ENCODE assay signal across 7 cellular contexts in the genomic region with DNA sequence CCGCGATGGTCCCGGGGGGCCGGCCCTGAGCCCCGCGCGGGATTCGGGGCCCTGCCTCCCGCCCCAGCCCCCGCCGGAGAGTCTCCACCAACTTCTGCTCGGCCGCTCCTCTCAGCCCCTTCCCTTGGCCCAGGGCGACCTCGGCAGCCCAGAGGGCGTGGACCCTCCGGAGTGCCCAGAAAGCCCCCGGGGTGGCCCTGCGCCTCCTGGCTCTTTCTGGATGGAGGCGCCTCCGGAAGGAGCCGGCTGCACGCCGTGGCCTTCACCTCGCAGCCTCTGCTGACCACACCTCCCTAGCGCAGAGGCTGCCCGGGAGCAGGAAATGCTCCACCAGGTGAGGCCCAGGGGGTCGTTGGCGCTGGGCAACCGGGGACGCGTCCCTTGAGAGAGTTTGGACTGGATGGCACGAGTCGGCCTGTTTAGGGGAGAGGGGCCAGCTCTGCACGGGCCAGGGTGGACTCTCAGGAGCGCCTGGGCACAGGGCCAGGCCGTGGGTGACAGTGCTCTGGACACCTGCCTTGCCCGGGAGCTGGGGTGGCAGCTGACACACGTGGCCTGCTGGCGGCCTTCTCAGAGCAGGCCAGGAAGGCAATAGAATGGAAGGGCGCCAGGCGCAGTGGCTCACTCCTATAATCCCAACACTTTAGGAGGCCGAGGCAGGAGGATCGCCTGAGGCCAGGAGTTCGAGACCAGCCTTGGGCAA. TPM values are rescaled to one million over a fixed set of nuclear protein-coding genes. Genes with fewer than 3 reads are reported as not detected.
DNase-seq lines count a peak whose midpoint lies in the region; ATAC-seq and TF ChIP-seq lines count a peak whose summit lies in the region.

No MANE protein-coding gene starts in this region.

- TF ChIP-seq RAD21 in IMR-90 (IDR thresholded peaks at IDR 0.05; ENCODE audit: low read length), result no peak

- H3K27me3 Mint-ChIP-seq in WTC11 (ENCODE audit: low read depth), result peaks cover 5% of the 10 kb centered on the region; the same call in 1 of the 2 replicates

- dilution Hi-C loops in IMR-90 (cut with HindIII; ENCODE audit: low sequenced_read_pairs, unreplicated experiment), result no loop called here

- no peaks in the 10 kb centered on the region for H3K9me3 Mint-ChIP-seq in WTC11

- H3K56ac ChIP-seq in IMR-90 (ENCODE audit: extremely low read depth, insufficient read depth, low read length), result no peak overlapping the region

- no peaks in the 10 kb centered on the region; the same call in 1 of the 2 replicates for H3K36me3 ChIP-seq in IMR-90 (ENCODE audit: control insufficient read depth, insufficient read depth, low read length)
- no peaks in the 10 kb centered on the region for H3K36me3 ChIP-seq in right atrium auricular region
- peaks cover 0 to 19% (median under 1%) of the 10 kb centered on the region in 4 donors for H3K36me3 ChIP-seq in sigmoid colon

- peak overlapping the region; percentile 54 for H3K4me3 Mint-ChIP-seq in WTC11

- H3K27ac Mint-ChIP-seq in WTC11, result no peak overlapping the region

- H3K4me1 ChIP-seq in IMR-90 (ENCODE audit: control insufficient read depth, insufficient read depth, low read length) (peaks cover 3% of the 10 kb centered on the region; the same call in 1 of the 2 replicates), right atrium auricular region (peaks cover 0 to 16% of the 10 kb centered on the region in 2 donors), sigmoid colon (peaks cover 0 to 20% (median 15%) of the 10 kb centered on the region in 4 donors)

- 4% methylated on average over 5 of the region's 45 CpGs; no CpG with 5 or more reads in 1 of the 2 experiments for WGBS in IMR-90 (ENCODE audit: extremely low coverage in 2 of 2, insufficient read length in 1 of 2), 2 experiments
- 11 to 15% methylated on average over 45 of the region's 45 CpGs for WGBS in sigmoid colon, 2 donors

- in situ Hi-C loops in IMR-90 (cut with MboI; ENCODE audit: low sequenced_read_pairs), result no loop called here

- POLR2A ChIA-PET in IMR-90 (lab: Charles Lee; ENCODE audit: unreplicated experiment) (no interaction called here), WTC11 (lab: Charles Lee) (interaction anchor here (0.8 kb wide), 1 partner anchor 25 kb away, joined by 3 read pairs; no protein-coding TSS in a partner anchor)

- H3K9me3 ChIP-seq in IMR-90 (ENCODE audit: control insufficient read depth, insufficient read depth, low read length), result no peaks in the 10 kb centered on the region
- no peaks in the 10 kb centered on the region for H3K9me3 ChIP-seq in right atrium auricular region
- H3K9me3 ChIP-seq in sigmoid colon, result no peaks in the 10 kb centered on the region

- H2BK120ac ChIP-seq in IMR-90 (ENCODE audit: low read depth, low read length), result no peak overlapping the region

- H3K4me2 ChIP-seq in IMR-90 (ENCODE audit: low read depth, low read length), result peak overlapping the region; percentile 88

- H2AK5ac ChIP-seq in IMR-90 (ENCODE audit: low read depth, low read length), result no peak overlapping the region

- no peaks in the 10 kb centered on the region for H3K79me1 ChIP-seq in IMR-90 (ENCODE audit: low read depth in 1 of 2, low read length in 2 of 2)

- DNase-seq in IMR-90 (no peak), WTC11 (ENCODE audit: low spot score) (peak; percentile 66), right atrium auricular region (ENCODE audit: low spot score) (no peak), sigmoid colon (no peak), AML-193 (lab: John Stamatoyannopoulos, UW) (no peak), T-helper 2 cell (no peak)

- no peak overlapping the region for H3K18ac ChIP-seq in IMR-90 (ENCODE audit: low read depth, low read length)

- peak overlapping the region; percentile 59; the same call in 1 of the 2 replicates for H3K14ac ChIP-seq in IMR-90 (replicated peaks; ENCODE audit: low read depth, low read length)

- H4K8ac ChIP-seq in IMR-90 (ENCODE audit: low read depth in 2 of 2, low read length in 2 of 2), result peak overlapping the region in 1 of 2 experiments; percentile 60; a peak in 2 of 4 replicates

- BruUV-seq in IMR-90 (replicated peaks; lab: Mats Ljungman, UMichigan), result no TSS peak

- peaks cover 6% of the 10 kb centered on the region; the same call in 1 of the 2 replicates for H3K27me3 ChIP-seq in IMR-90 (ENCODE audit: control insufficient read depth, insufficient read depth, low read length)
- no peaks in the 10 kb centered on the region for H3K27me3 ChIP-seq in right atrium auricular region
- no peaks in the 10 kb centered on the region for H3K27me3 ChIP-seq in sigmoid colon

- peaks cover 1% of the 10 kb centered on the region for H3K36me3 Mint-ChIP-seq in WTC11

- no peak overlapping the region for H4K5ac ChIP-seq in IMR-90 (ENCODE audit: low read depth, low read length)

- peak overlapping the region; percentile 78 for H2AK9ac ChIP-seq in IMR-90 (replicated peaks; ENCODE audit: low read depth, low read length, poor library complexity)

- no peak overlapping the region for H2BK20ac ChIP-seq in IMR-90 (ENCODE audit: low read depth, low read length)

- TF ChIP-seq CTCF in IMR-90 (conservative IDR thresholded peaks at IDR 0.05; ENCODE audit: low read depth, low read length) (no peak), WTC11 (IDR thresholded peaks at IDR 0.05) (no peak), right atrium auricular region (IDR thresholded peaks at IDR 0.05) (no peak), sigmoid colon (IDR thresholded peaks at IDR 0.05) (no peak)

- H2BK5ac ChIP-seq in IMR-90 (ENCODE audit: low read depth, low read length, poor library complexity, severe bottlenecking), result no peak overlapping the region

- CTCF ChIA-PET in IMR-90 (lab: Yijun Ruan, JAX), result no interaction called here
- CTCF ChIA-PET in WTC11 (lab: Charles Lee), result no interaction called here

- H4K91ac ChIP-seq in IMR-90 (ENCODE audit: insufficient read depth, low read depth, low read length), result no peak overlapping the region

- no peak for TF ChIP-seq POLR2A in IMR-90 (IDR thresholded peaks at IDR 0.05; ENCODE audit: low read depth, low read length)
- TF ChIP-seq POLR2A in sigmoid colon (IDR thresholded peaks at IDR 0.05), result no peak

- H3K27ac ChIP-seq in IMR-90 (ENCODE audit: insufficient read depth, low read length) (no peak overlapping the region; the same call in 1 of the 2 replicates), right atrium auricular region (peak overlapping the region; percentile 26 to 29), sigmoid colon (peak overlapping the region in 3 of 4 donors; percentile 56 to 64 (median 57))

- intact Hi-C loops in IMR-90 (cut with micrococcal nuclease) (no loop called here), sigmoid colon (cut with DNase I) (no loop called here)

- no peak overlapping the region for H2BK15ac ChIP-seq in IMR-90 (ENCODE audit: low read depth, low read length)

- H3K9me1 ChIP-seq in IMR-90 (ENCODE audit: insufficient read depth, low read length), result no peaks in the 10 kb centered on the region

- peak overlapping the region; percentile 67 for H3K4me3 ChIP-seq in IMR-90 (ENCODE audit: insufficient read depth, low read depth, low read length)
- H3K4me3 ChIP-seq in right atrium auricular region, result peak overlapping the region; percentile 67 to 68
- peak overlapping the region; percentile 41 to 93 (median 84) for H3K4me3 ChIP-seq in sigmoid colon

- ATAC-seq in IMR-90 (ENCODE audit: low read depth), result peak; percentile 48
- ATAC-seq in WTC11, result peak; percentile 62
- no peak for ATAC-seq in HG03039 (IDR thresholded peaks at IDR 0.05; ENCODE audit: unreplicated experiment)

- peak overlapping the region; percentile 36 for H3K9ac ChIP-seq in IMR-90 (ENCODE audit: low read depth, low read length)

- H3K23ac ChIP-seq in IMR-90 (ENCODE audit: low read depth, low read length), result no peak overlapping the region

- no peaks in the 10 kb centered on the region for H4K20me1 ChIP-seq in IMR-90 (ENCODE audit: insufficient read depth, low read length)

- peaks cover 12% of the 10 kb centered on the region for H3K4me1 Mint-ChIP-seq in WTC11

- H3K4ac ChIP-seq in IMR-90 (ENCODE audit: low read depth, low read length), result no peak overlapping the region; the same call in 1 of the 2 replicates

- no peak for TF ChIP-seq EP300 in sigmoid colon (IDR thresholded peaks at IDR 0.05)

- H2AFZ ChIP-seq in IMR-90 (replicated peaks; ENCODE audit: low read length, poor library complexity), result peak overlapping the region; percentile 91

TF ChIP-seq in IMR-90, 13 proteins besides CTCF, POLR2A, EP300 and RAD21 (continues in another document):
- TF ChIP-seq RCOR1 (IDR thresholded peaks at IDR 0.05; ENCODE audit: insufficient replicate concordance, low read length), result no peak

TF ChIP-seq in WTC11, 78 proteins besides CTCF, POLR2A, EP300 and RAD21 (continues in another document):
- TF ChIP-seq ATF1 (CRISPR knock-in tag; IDR thresholded peaks at IDR 0.05), result no peak

RNA-seq across cellular contexts. Expression of a gene that starts 0.6 kb away (rescaled TPM):
- total RNA-seq in IMR-90 (2012; rRNA removed), result 3.3 and 3.4 TPM in 2 replicates
- 3.4 TPM in 2 replicates for polyA plus RNA-seq in IMR-90 (2012; rRNA removed)
- polyA plus RNA-seq in IMR-90 (2012; cell fraction: cytosol; rRNA removed), result 2.0 and 5.4 TPM in 2 replicates
- 2.0 and 2.5 TPM in 2 replicates for polyA plus RNA-seq in IMR-90 (2012; cell fraction: nucleus; rRNA removed; ENCODE audit: low replicate concordance)
- total RNA-seq in WTC11 (2021), result 7.7 to 8.0 TPM (median 8.0 TPM) in 3 replicates
- total RNA-seq in right atrium auricular region, result 10 to 100 TPM; 13.3 to 25.2 TPM
- 10 to 100 TPM; 20.0 to 36.0 (median 24.8) TPM for total RNA-seq in sigmoid colon
- polyA plus RNA-seq in sigmoid colon, result 1 to 10 TPM in 2 of 3 donors, under 1 TPM in 1; 0.69 to 2.3 (median 1.8) TPM

RNA-seq across cellular contexts. Expression of a gene that starts 21.1 kb away (rescaled TPM):
- total RNA-seq in IMR-90 (2012; rRNA removed), result 3.2 and 6.1 TPM in 2 replicates
- polyA plus RNA-seq in IMR-90 (2012; rRNA removed), result 7.2 and 8.8 TPM in 2 replicates
- polyA plus RNA-seq in IMR-90 (2012; cell fraction: cytosol; rRNA removed), result 4.3 and 7.0 TPM in 2 replicates
- polyA plus RNA-seq in IMR-90 (2012; cell fraction: nucleus; rRNA removed; ENCODE audit: low replicate concordance), result 37.8 and 74.7 TPM in 2 replicates
- total RNA-seq in WTC11 (2021), result 15.1 to 19.9 TPM (median 18.8 TPM) in 3 replicates
- 10 to 100 TPM in 1 of 2 donors, 1 to 10 TPM in 1; 9.0 to 12.6 TPM for total RNA-seq in right atrium auricular region
- total RNA-seq in sigmoid colon, result 10 to 100 TPM; 10.2 to 49.6 (median 17.2) TPM
- polyA plus RNA-seq in sigmoid colon, result 10 to 100 TPM in 1 of 3 donors, 1 to 10 TPM in 2; 3.6 to 17.3 (median 5.3) TPM

RNA-seq across cellular contexts. Expression of a gene that starts 26.2 kb away (rescaled TPM):
- 6.1 and 7.0 TPM in 2 replicates for total RNA-seq in IMR-90 (2012; rRNA removed)
- polyA plus RNA-seq in IMR-90 (2012; rRNA removed), result 20.4 and 20.8 TPM in 2 replicates
- polyA plus RNA-seq in IMR-90 (2012; cell fraction: cytosol; rRNA removed), result 15.0 and 24.5 TPM in 2 replicates
- polyA plus RNA-seq in IMR-90 (2012; cell fraction: nucleus; rRNA removed; ENCODE audit: low replicate concordance), result 18.9 and 24.4 TPM in 2 replicates
- 25.6 to 28.2 TPM (median 27.6 TPM) in 3 replicates for total RNA-seq in WTC11 (2021)
- 10 to 100 TPM; 12.5 to 19.5 TPM for total RNA-seq in right atrium auricular region
- 10 to 100 TPM; 16.3 to 30.2 (median 23.1) TPM for total RNA-seq in sigmoid colon
- polyA plus RNA-seq in sigmoid colon, result 10 to 100 TPM; 10.4 to 18.1 (median 13.2) TPM

RNA-seq across cellular contexts. Expression of a gene that starts 38.8 kb away (rescaled TPM):
- total RNA-seq in IMR-90 (2012; rRNA removed) (40.0 and 58.3 TPM in 2 replicates), WTC11 (2021) (37.7 to 48.2 TPM (median 46.4 TPM) in 3 replicates), right atrium auricular region (10 to 100 TPM; 37.5 to 48.4 TPM), sigmoid colon (10 to 100 TPM; 51.0 to 73.6 (median 61.8) TPM)
- polyA plus RNA-seq in IMR-90 (2012; rRNA removed) (42.4 and 43.9 TPM in 2 replicates), sigmoid colon (10 to 100 TPM; 32.4 to 38.8 (median 33.6) TPM)
- 44.3 and 54.2 TPM in 2 replicates for polyA plus RNA-seq in IMR-90 (2012; cell fraction: cytosol; rRNA removed)
- polyA plus RNA-seq in IMR-90 (2012; cell fraction: nucleus; rRNA removed; ENCODE audit: low replicate concordance), result 21.2 and 39.8 TPM in 2 replicates
